In the genomic region with DNA sequence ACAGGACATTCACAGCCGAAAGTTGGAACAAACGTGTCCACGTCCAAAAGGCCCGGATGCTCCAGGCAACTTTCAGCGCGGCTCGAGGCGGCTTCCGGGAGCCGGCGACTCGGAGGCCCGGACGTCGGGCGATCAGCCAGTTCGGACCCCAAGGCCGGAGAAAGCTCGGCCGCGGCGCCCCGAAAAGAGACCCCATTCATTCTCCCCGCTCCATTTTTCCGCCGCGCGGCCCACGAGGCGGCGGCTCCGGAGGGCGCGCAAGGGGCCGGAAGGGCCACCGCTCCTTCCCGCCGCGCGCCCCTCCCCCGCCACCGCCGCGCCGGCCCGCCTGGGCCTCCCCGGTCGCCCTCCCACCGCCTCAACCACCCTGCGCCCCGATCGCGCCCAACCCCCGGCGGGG, we compare ENCODE assay signal across 8 cellular contexts.
DNase-seq lines count a peak whose midpoint lies in the region; ATAC-seq and TF ChIP-seq lines count a peak whose summit lies in the region.
"Not testable (repeated sequence)": the region's sequence is repeated elsewhere in the genome, so short reads cannot be mapped to it uniquely, and the experiment has no call there.

No MANE protein-coding gene starts in this region.

- WGBS in GM23248 (ENCODE audit: low coverage in 1 of 2, low lambda C conversion rate in 2 of 2, missing lambda C conversion rate in 2 of 2), 2 experiments = 0% methylated on average over 7 of the region's 55 CpGs; no CpG with 5 or more reads in 1 of the 2 experiments
- WGBS in thymus = 0% methylated on average over 21 of the region's 55 CpGs

- H3K4me1 Mint-ChIP-seq in T-helper 2 cell treated with Interferon-gamma antibody and Interleukin-4, amounts not matched to agents 5 μg/mL and 100 μg/mL, for 36 hours (ENCODE audit: low read depth); activated naive CD8-positive, alpha-beta T cell treated with anti-CD3 and anti-CD28 coated beads, Interleukin-2, amount 50 U/mL, for 24 hours; naive thymus-derived CD8-positive, alpha-beta T cell: not testable (repeated sequence)

- not testable (repeated sequence) for H3K27me3 ChIP-seq in GM23248 (replicated peaks; ENCODE audit: insufficient read depth); thymus (ENCODE audit: control insufficient read depth, insufficient read depth)

- not testable (repeated sequence) for H3K79me2 ChIP-seq in GM23248 (ENCODE audit: insufficient read depth)

- not testable (repeated sequence) for H3K9me3 Mint-ChIP-seq in T-helper 2 cell treated with Interferon-gamma antibody and Interleukin-4, amounts not matched to agents 5 μg/mL and 100 μg/mL, for 36 hours; activated naive CD8-positive, alpha-beta T cell treated with anti-CD3 and anti-CD28 coated beads, Interleukin-2, amount 50 U/mL, for 24 hours; naive thymus-derived CD8-positive, alpha-beta T cell

- H3K4me3 Mint-ChIP-seq in T-helper 2 cell treated with Interferon-gamma antibody and Interleukin-4, amounts not matched to agents 5 μg/mL and 100 μg/mL, for 36 hours = peak overlapping the region; percentile 43
- not testable (repeated sequence) for H3K4me3 Mint-ChIP-seq in activated naive CD8-positive, alpha-beta T cell treated with anti-CD3 and anti-CD28 coated beads, Interleukin-2, amount 50 U/mL, for 24 hours
- peak overlapping the region in 4 of 10 donors; percentile 30 to 56 (median 48) for H3K4me3 Mint-ChIP-seq in naive thymus-derived CD8-positive, alpha-beta T cell

- peak overlapping the region; percentile 60 for H3K27ac ChIP-seq in GM23248
- H3K27ac ChIP-seq in thymus (ENCODE audit: low read depth) = not testable (repeated sequence)

- not testable (repeated sequence) for H3K4me2 ChIP-seq in GM23248 (ENCODE audit: unreplicated experiment)

- peak; percentile 37 for DNase-seq in GM12865 (ENCODE audit: low read depth)
- DNase-seq in GM23248, Right ventricle myocardium superior: not testable (repeated sequence)
- peak; percentile 30 for DNase-seq in T-helper 2 cell treated with Interferon-gamma antibody and Interleukin-4, amounts not matched to agents 5 μg/mL and 100 μg/mL, for 36 hours (ENCODE audit: low spot score)
- peak; percentile 5 for DNase-seq in activated naive CD8-positive, alpha-beta T cell treated with anti-CD3 and anti-CD28 coated beads, Interleukin-2, amount 50 U/mL, for 24 hours
- DNase-seq in naive thymus-derived CD8-positive, alpha-beta T cell = peak in 7 of 10 donors; percentile 1 to 56 (median 17)

- peak overlapping the region; percentile 85 for H3K9ac ChIP-seq in GM23248

- H4K20me1 ChIP-seq in GM23248 (ENCODE audit: insufficient read depth) = not testable (repeated sequence)

- H3K27me3 Mint-ChIP-seq in T-helper 2 cell treated with Interferon-gamma antibody and Interleukin-4, amounts not matched to agents 5 μg/mL and 100 μg/mL, for 36 hours (ENCODE audit: low read depth); activated naive CD8-positive, alpha-beta T cell treated with anti-CD3 and anti-CD28 coated beads, Interleukin-2, amount 50 U/mL, for 24 hours; naive thymus-derived CD8-positive, alpha-beta T cell: not testable (repeated sequence)

- POLR2A ChIA-PET in naive thymus-derived CD8-positive, alpha-beta T cell (lab: Charles Lee) = not testable (repeated sequence)

- H3K36me3 ChIP-seq in GM23248 (ENCODE audit: low read depth); thymus (ENCODE audit: control insufficient read depth, insufficient read depth): not testable (repeated sequence)

- not testable (repeated sequence) for TF ChIP-seq CTCF in GM12865 (IDR thresholded peaks at IDR 0.05; ENCODE audit: insufficient read depth, low read depth, low read length, missing control alignments)

- intact Hi-C loops in Right ventricle myocardium superior (cut with DNase I) = not testable (repeated sequence)

- H3K9me3 ChIP-seq in GM23248 (ENCODE audit: low read depth); thymus (ENCODE audit: control insufficient read depth): not testable (repeated sequence)

- H3F3A ChIP-seq in GM23248 (ENCODE audit: insufficient read depth) = not testable (repeated sequence)

- peak; percentile 9 for ATAC-seq in HG03457 (IDR thresholded peaks at IDR 0.05; ENCODE audit: unreplicated experiment)
- ATAC-seq in activated naive CD8-positive, alpha-beta T cell treated with anti-CD3 and anti-CD28 coated beads, Interleukin-2, amount 50 U/mL, for 24 hours = peak; percentile 27
- ATAC-seq in Right ventricle myocardium superior (ENCODE audit: poor library complexity) = peak; percentile 25
- peak; percentile 16 to 43 for ATAC-seq in naive thymus-derived CD8-positive, alpha-beta T cell

- not testable (repeated sequence) for H3K36me3 Mint-ChIP-seq in T-helper 2 cell treated with Interferon-gamma antibody and Interleukin-4, amounts not matched to agents 5 μg/mL and 100 μg/mL, for 36 hours (ENCODE audit: low read depth); activated naive CD8-positive, alpha-beta T cell treated with anti-CD3 and anti-CD28 coated beads, Interleukin-2, amount 50 U/mL, for 24 hours (ENCODE audit: low read depth); naive thymus-derived CD8-positive, alpha-beta T cell

- in situ Hi-C loops in GM23248 (cut with MboI) = not testable (repeated sequence)

- H2AFZ ChIP-seq in GM23248 = not testable (repeated sequence)

- H3K9me2 ChIP-seq in GM23248 (ENCODE audit: insufficient read depth) = not testable (repeated sequence)

- H3K4me1 ChIP-seq in GM23248 (ENCODE audit: insufficient read depth); thymus (ENCODE audit: control insufficient read depth, insufficient read depth, low read length): not testable (repeated sequence)

- H3K27ac Mint-ChIP-seq in T-helper 2 cell treated with Interferon-gamma antibody and Interleukin-4, amounts not matched to agents 5 μg/mL and 100 μg/mL, for 36 hours = peak overlapping the region; percentile 68
- H3K27ac Mint-ChIP-seq in activated naive CD8-positive, alpha-beta T cell treated with anti-CD3 and anti-CD28 coated beads, Interleukin-2, amount 50 U/mL, for 24 hours = not testable (repeated sequence)
- peak overlapping the region in 2 of 10 donors; percentile 53 to 72 for H3K27ac Mint-ChIP-seq in naive thymus-derived CD8-positive, alpha-beta T cell

- H3K4me3 ChIP-seq in GM12865 (ENCODE audit: low read depth, low read length) (peak overlapping the region; percentile 60), GM23248 (peak overlapping the region; percentile 60), thymus (ENCODE audit: low read length) (peak overlapping the region; percentile 42)
